ENCODE assay signal across 24 cellular contexts in the genomic region with DNA sequence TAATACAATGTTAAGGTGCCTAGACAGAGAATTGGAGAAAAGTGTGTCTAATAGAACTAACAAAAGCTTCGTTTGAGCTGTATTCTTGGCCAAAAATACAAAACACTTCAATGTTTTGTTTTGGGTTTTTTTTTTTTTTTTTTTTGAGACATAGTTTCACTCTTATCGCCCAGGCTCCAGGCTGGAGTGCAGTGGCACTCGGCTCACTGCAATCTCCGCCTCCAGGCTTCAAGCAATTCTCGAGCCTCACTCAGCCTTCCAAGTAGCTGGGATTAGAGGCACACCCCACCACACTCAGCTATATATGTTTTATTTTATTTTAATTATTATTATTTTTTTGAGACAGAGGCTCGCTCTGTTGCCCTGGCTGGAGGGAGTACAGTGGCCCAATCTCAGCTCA. TPM values are rescaled to one million over a fixed set of nuclear protein-coding genes. Genes with fewer than 3 reads are reported as not detected.
DNase-seq lines count a peak whose midpoint lies in the region; ATAC-seq and TF ChIP-seq lines count a peak whose summit lies in the region.
"Had no signal": no experiment of that assay in that cellular context is flagged by ENCODE, and none has a peak within 500 bp of the region (broad histone marks: within the 10 kb centered on the region; RNA-seq: fewer than 3 reads in every experiment).

No MANE protein-coding gene starts in this region.

- TF ChIP-seq CTCF in natural killer cell (IDR thresholded peaks at IDR 0.05): no peak
- TF ChIP-seq CTCF in lower lobe of right lung (IDR thresholded peaks at IDR 0.05): no peak
- TF ChIP-seq CTCF in upper lobe of right lung (IDR thresholded peaks at IDR 0.05): no peak
- TF ChIP-seq CTCF in BE2C (IDR thresholded peaks at IDR 0.05; ENCODE audit: low read depth, low read length): no peak

- H3K27ac ChIP-seq in lower lobe of right lung (peak overlapping the region; percentile 10), upper lobe of right lung (peak overlapping the region; percentile 36)
- H3K27ac ChIP-seq: GM23248, PC-9, SJCRH30 had no signal

- H3K36me3 ChIP-seq in lower lobe of right lung (peaks cover 12% of the 10 kb centered on the region), upper lobe of right lung (peaks cover 11% of the 10 kb centered on the region), BE2C (peaks cover 18% of the 10 kb centered on the region)

- peak overlapping the region; percentile 7 to 61 for H3K27ac Mint-ChIP-seq in natural killer cell
- H3K27ac Mint-ChIP-seq in natural killer cell treated with Interleukin-12 subunit alpha and Interleukin-12 subunit beta and Interleukin-15 and Interleukin-18, amount 100 ng/mL, for 72 hours: no peak overlapping the region
- H3K27ac Mint-ChIP-seq in activated T-helper 17 cell treated with anti-CD3 and anti-CD28 coated beads, Interleukin-2, amount 50 U/mL, for 72 hours: peak overlapping the region; percentile 28

- H3K4me3 ChIP-seq in lower lobe of right lung: no peak overlapping the region
- no peak overlapping the region for H3K4me3 ChIP-seq in upper lobe of right lung
- H3K4me3 ChIP-seq in BE2C (ENCODE audit: low read depth, low read length): no peak overlapping the region
- H3K4me3 ChIP-seq: GM23248, MG63, PC-9, SJCRH30 had no signal

- H3K9me3 ChIP-seq in lower lobe of right lung (no peaks in the 10 kb centered on the region), upper lobe of right lung (no peaks in the 10 kb centered on the region), BE2C (no peaks in the 10 kb centered on the region)
- H3K9me3 ChIP-seq: MG63, SJCRH30 had no signal

- intact Hi-C loops in natural killer cell (cut with micrococcal nuclease) (no loop called here), lower lobe of right lung (cut with DNase I) (no loop called here), upper lobe of right lung (cut with DNase I) (no loop called here)

- DNase-seq in natural killer cell (no peak), lower lobe of right lung (no peak), upper lobe of right lung (no peak), UCSD-AML1 (lab: John Stamatoyannopoulos, UW; ENCODE audit: unreplicated experiment) (no peak), BE2C (no peak)
- DNase-seq in natural killer cell treated with Interleukin-12 subunit alpha and Interleukin-12 subunit beta and Interleukin-15 and Interleukin-18, amount 100 ng/mL, for 72 hours (ENCODE audit: low spot score): no peak
- no peak for DNase-seq in activated CD4-positive, alpha-beta T cell treated with anti-CD3 and anti-CD28 coated beads, Interleukin-2, amount 50 U/mL, for 1 hour
- DNase-seq: COR-L47; DMS53; GM23248; H9; KG1; MG63; NCI-H1105 treated with DMSO at 0.1 percent for 48 hours; NCI-H146; NCI-H1930; NCI-H446; NCI-H524 treated with DMSO at 0.1 percent for 48 hours; NCI-H82; NK-92 treated with Interleukin-12 subunit alpha and Interleukin-12 subunit beta, amount 100 ng/mL, for 24 hours; PC-9; SJCRH30 had no signal

- H3K9me3 Mint-ChIP-seq in natural killer cell: no peaks in the 10 kb centered on the region
- H3K9me3 Mint-ChIP-seq in natural killer cell treated with Interleukin-12 subunit alpha and Interleukin-12 subunit beta and Interleukin-15 and Interleukin-18, amount 100 ng/mL, for 72 hours: no peaks in the 10 kb centered on the region
- no peaks in the 10 kb centered on the region for H3K9me3 Mint-ChIP-seq in activated T-helper 17 cell treated with anti-CD3 and anti-CD28 coated beads, Interleukin-2, amount 50 U/mL, for 72 hours
- H3K9me3 Mint-ChIP-seq: H9 had no signal

- peaks cover 19 to 22% of the 10 kb centered on the region in 2 donors for H3K4me1 Mint-ChIP-seq in natural killer cell
- peaks cover 11 to 14% of the 10 kb centered on the region in 2 donors for H3K4me1 Mint-ChIP-seq in natural killer cell treated with Interleukin-12 subunit alpha and Interleukin-12 subunit beta and Interleukin-15 and Interleukin-18, amount 100 ng/mL, for 72 hours (ENCODE audit: low read depth in 2 of 2)
- H3K4me1 Mint-ChIP-seq in activated T-helper 17 cell treated with anti-CD3 and anti-CD28 coated beads, Interleukin-2, amount 50 U/mL, for 72 hours: peaks cover 11% of the 10 kb centered on the region

- peaks cover 20% of the 10 kb centered on the region for H3K4me1 ChIP-seq in lower lobe of right lung
- H3K4me1 ChIP-seq in upper lobe of right lung: peaks cover 6% of the 10 kb centered on the region
- H3K4me1 ChIP-seq in BE2C: no peaks in the 10 kb centered on the region
- H3K4me1 ChIP-seq: SJCRH30 had no signal

- H3K27me3 ChIP-seq in lower lobe of right lung (ENCODE audit: low read depth) (no peaks in the 10 kb centered on the region), upper lobe of right lung (no peaks in the 10 kb centered on the region), BE2C (no peaks in the 10 kb centered on the region)
- H3K27me3 ChIP-seq: MG63, SJCRH30 had no signal

- ATAC-seq in natural killer cell (no peak), lower lobe of right lung (peak; percentile 69 to 89), upper lobe of right lung (peak; percentile 82)
- ATAC-seq in natural killer cell treated with Interleukin-12 subunit alpha and Interleukin-12 subunit beta and Interleukin-15 and Interleukin-18, amount 100 ng/mL, for 72 hours: no peak
- ATAC-seq in activated T-helper 17 cell treated with anti-CD3 and anti-CD28 coated beads, Interleukin-2, amount 50 U/mL, for 72 hours (replicated peaks): no peak
- ATAC-seq: Right ventricle myocardium inferior had no signal

- H3K27me3 Mint-ChIP-seq in natural killer cell (ENCODE audit: low read depth in 2 of 2): no peaks in the 10 kb centered on the region
- H3K27me3 Mint-ChIP-seq in natural killer cell treated with Interleukin-12 subunit alpha and Interleukin-12 subunit beta and Interleukin-15 and Interleukin-18, amount 100 ng/mL, for 72 hours: no peaks in the 10 kb centered on the region
- no peaks in the 10 kb centered on the region for H3K27me3 Mint-ChIP-seq in activated T-helper 17 cell treated with anti-CD3 and anti-CD28 coated beads, Interleukin-2, amount 50 U/mL, for 72 hours

- H3K36me3 Mint-ChIP-seq in natural killer cell: no peaks in the 10 kb centered on the region
- peaks cover 7% of the 10 kb centered on the region for H3K36me3 Mint-ChIP-seq in natural killer cell treated with Interleukin-12 subunit alpha and Interleukin-12 subunit beta and Interleukin-15 and Interleukin-18, amount 100 ng/mL, for 72 hours
- peaks cover 14% of the 10 kb centered on the region for H3K36me3 Mint-ChIP-seq in activated T-helper 17 cell treated with anti-CD3 and anti-CD28 coated beads, Interleukin-2, amount 50 U/mL, for 72 hours (ENCODE audit: low read depth)

- H3K4me3 Mint-ChIP-seq in natural killer cell: no peak overlapping the region
- H3K4me3 Mint-ChIP-seq in natural killer cell treated with Interleukin-12 subunit alpha and Interleukin-12 subunit beta and Interleukin-15 and Interleukin-18, amount 100 ng/mL, for 72 hours: no peak overlapping the region
- no peak overlapping the region for H3K4me3 Mint-ChIP-seq in activated T-helper 17 cell treated with anti-CD3 and anti-CD28 coated beads, Interleukin-2, amount 50 U/mL, for 72 hours
- H3K4me3 Mint-ChIP-seq: H9 had no signal

RNA-seq across cellular contexts. Expression of gene CARMIL2, which starts 38.3 kb away (rescaled TPM):
- total RNA-seq in natural killer cell (10 to 100 TPM; 46.4 to 64.0 (median 61.5) TPM), lower lobe of right lung (2.4 TPM), upper lobe of right lung (6.3 TPM)
- 10 to 100 TPM; 33.8 to 89.7 TPM for total RNA-seq in natural killer cell treated with Interleukin-12 subunit alpha and Interleukin-12 subunit beta and Interleukin-15 and Interleukin-18, amount 100 ng/mL, for 72 hours
- total RNA-seq in activated T-helper 17 cell treated with anti-CD3 and anti-CD28 coated beads, Interleukin-2, amount 50 U/mL, for 72 hours: 100 to 1,000 TPM; 134 to 169 TPM
- 89.7 TPM for polyA plus RNA-seq in BE2C (2012; ENCODE audit: insufficient read depth, insufficient read length, low read depth)
- total RNA-seq: GM23248 had no signal

RNA-seq across cellular contexts. Expression of gene CTCF, which starts 44.3 kb away (rescaled TPM):
- total RNA-seq in natural killer cell: 10 to 100 TPM; 61.4 to 76.7 (median 63.6) TPM
- total RNA-seq in natural killer cell treated with Interleukin-12 subunit alpha and Interleukin-12 subunit beta and Interleukin-15 and Interleukin-18, amount 100 ng/mL, for 72 hours: 10 to 100 TPM; 54.3 to 72.4 TPM
- total RNA-seq in activated T-helper 17 cell treated with anti-CD3 and anti-CD28 coated beads, Interleukin-2, amount 50 U/mL, for 72 hours: 10 to 100 TPM; 41.2 to 49.4 TPM
- total RNA-seq in lower lobe of right lung: 36.2 TPM
- 36.0 TPM for total RNA-seq in upper lobe of right lung
- 76.9 TPM for polyA plus RNA-seq in BE2C (2012; ENCODE audit: insufficient read depth, insufficient read length, low read depth)

RNA-seq across cellular contexts. Expression of gene ACD, which starts 53.4 kb away (rescaled TPM):
- total RNA-seq in natural killer cell (10 to 100 TPM; 34.4 to 58.0 (median 43.2) TPM), lower lobe of right lung (16.6 TPM), upper lobe of right lung (14.3 TPM)
- total RNA-seq in natural killer cell treated with Interleukin-12 subunit alpha and Interleukin-12 subunit beta and Interleukin-15 and Interleukin-18, amount 100 ng/mL, for 72 hours: 10 to 100 TPM; 54.9 to 91.3 TPM
- total RNA-seq in activated T-helper 17 cell treated with anti-CD3 and anti-CD28 coated beads, Interleukin-2, amount 50 U/mL, for 72 hours: 10 to 100 TPM; 37.5 to 63.4 TPM
- polyA plus RNA-seq in BE2C (2012; ENCODE audit: insufficient read depth, insufficient read length, low read depth): 88.4 TPM

RNA-seq across cellular contexts. Expression of gene PARD6A, which starts 54.1 kb away (rescaled TPM):
- 1 to 10 TPM; 3.1 to 4.4 (median 3.3) TPM for total RNA-seq in natural killer cell
- total RNA-seq in natural killer cell treated with Interleukin-12 subunit alpha and Interleukin-12 subunit beta and Interleukin-15 and Interleukin-18, amount 100 ng/mL, for 72 hours: 1 to 10 TPM; 6.3 to 8.0 TPM
- total RNA-seq in activated T-helper 17 cell treated with anti-CD3 and anti-CD28 coated beads, Interleukin-2, amount 50 U/mL, for 72 hours: 10 to 100 TPM; 10.7 to 16.5 TPM
- total RNA-seq in lower lobe of right lung: 5.5 TPM
- total RNA-seq in upper lobe of right lung: 4.7 TPM
- polyA plus RNA-seq in BE2C (2012; ENCODE audit: insufficient read depth, insufficient read length, low read depth): 83.9 TPM

RNA-seq across cellular contexts. Expression of gene ENKD1, which starts 59.9 kb away (rescaled TPM):
- 1 to 10 TPM; 3.4 to 4.2 (median 3.7) TPM for total RNA-seq in natural killer cell
- 10 to 100 TPM in 1 of 2 donors, 1 to 10 TPM in 1; 8.1 to 12.2 TPM for total RNA-seq in natural killer cell treated with Interleukin-12 subunit alpha and Interleukin-12 subunit beta and Interleukin-15 and Interleukin-18, amount 100 ng/mL, for 72 hours
- 1 to 10 TPM; 9.1 to 9.4 TPM for total RNA-seq in activated T-helper 17 cell treated with anti-CD3 and anti-CD28 coated beads, Interleukin-2, amount 50 U/mL, for 72 hours
- 19.4 TPM for total RNA-seq in lower lobe of right lung
- total RNA-seq in upper lobe of right lung: 14.5 TPM
- 56.8 TPM for polyA plus RNA-seq in BE2C (2012; ENCODE audit: insufficient read depth, insufficient read length, low read depth)

Comparison
In these comparisons a context has a peak if more than half of its experiments do, and no peak if none do; other contexts are left out.
1. H3K27ac Mint-ChIP-seq: peak in natural killer cell (2 of 2) and activated T-helper 17 cell treated with anti-CD3 and anti-CD28 coated beads, Interleukin-2, amount 50 U/mL, for 72 hours (single experiment); none in natural killer cell treated with Interleukin-12 subunit alpha and Interleukin-12 subunit beta and Interleukin-15 and Interleukin-18, amount 100 ng/mL, for 72 hours (0 of 2).
2. ATAC-seq: peak in lower lobe of right lung (2 of 2) and upper lobe of right lung (single experiment); none in natural killer cell (0 of 3), natural killer cell treated with Interleukin-12 subunit alpha and Interleukin-12 subunit beta and Interleukin-15 and Interleukin-18, amount 100 ng/mL, for 72 hours (0 of 2) and activated T-helper 17 cell treated with anti-CD3 and anti-CD28 coated beads, Interleukin-2, amount 50 U/mL, for 72 hours (single experiment).